In genomic region chr3:9704343-9705322, GRCh38 we compare ENCODE assay signal across 9 cellular contexts. TPM values are rescaled to one million over a fixed set of nuclear protein-coding genes. Genes with fewer than 3 reads are reported as not detected.
DNase-seq lines count a peak whose midpoint lies in the region; ATAC-seq and TF ChIP-seq lines count a peak whose summit lies in the region.
"Had no signal": no experiment of that assay in that cellular context is flagged by ENCODE, and none has a peak within 500 bp of the region (broad histone marks: within the 10 kb centered on the region; RNA-seq: fewer than 3 reads in every experiment).

No MANE protein-coding gene starts in this region.

- WGBS in liver: 5% methylated on average over 62 of the region's 62 CpGs
- 2% methylated on average over 31 of the region's 62 CpGs for WGBS in suprapubic skin

- no peak overlapping the region for H3K9ac ChIP-seq in liver (ENCODE audit: low read depth in 1 of 2, low read length in 2 of 2)

- H3K9me3 ChIP-seq in liver (ENCODE audit: control insufficient read depth in 4 of 4, low read length in 3 of 4): no peaks in the 10 kb centered on the region
- no peaks in the 10 kb centered on the region for H3K9me3 ChIP-seq in suprapubic skin

- TF ChIP-seq EP300 in suprapubic skin (IDR thresholded peaks at IDR 0.05): no peak

- no peak for TF ChIP-seq POLR2A in suprapubic skin (IDR thresholded peaks at IDR 0.05)

- TF ChIP-seq RAD21 in liver (IDR thresholded peaks at IDR 0.05): no peak

- H3K36me3 ChIP-seq in liver (ENCODE audit: control insufficient read depth in 4 of 4, insufficient read depth in 3 of 4, low read depth in 1 of 4, low read length in 3 of 4): peaks cover 0 to 25% (median 8%) of the 10 kb centered on the region in 4 donors
- peaks cover 20% of the 10 kb centered on the region for H3K36me3 ChIP-seq in suprapubic skin

- H3K4me1 ChIP-seq in liver (ENCODE audit: control insufficient read depth in 4 of 4, insufficient read depth in 4 of 4, low read length in 3 of 4): peaks cover 6 to 12% (median 10%) of the 10 kb centered on the region in 4 donors
- H3K4me1 ChIP-seq in suprapubic skin: peaks cover 20% of the 10 kb centered on the region

- no peak for ATAC-seq in GM19328 (IDR thresholded peaks at IDR 0.05; ENCODE audit: unreplicated experiment)

- no peak overlapping the region for H3K27ac ChIP-seq in liver (ENCODE audit: low read depth in 1 of 2, low read length in 2 of 2)
- no peak overlapping the region for H3K27ac ChIP-seq in suprapubic skin
- H3K27ac ChIP-seq: PC-9 had no signal

- H3K4me3 ChIP-seq in choroid plexus epithelial cell (ENCODE audit: low read depth, low read length) (peak overlapping the region; percentile 20), liver (ENCODE audit: low read depth in 1 of 3, low read length in 3 of 3) (peak overlapping the region in 2 of 3 donors; percentile 11 to 24), suprapubic skin (peak overlapping the region; percentile 49)
- H3K4me3 ChIP-seq: PC-9 had no signal

- no peaks in the 10 kb centered on the region for H3K27me3 ChIP-seq in liver (ENCODE audit: control insufficient read depth in 4 of 4, insufficient read depth in 4 of 4, low read length in 3 of 4)
- peaks cover 11% of the 10 kb centered on the region for H3K27me3 ChIP-seq in suprapubic skin

- TF ChIP-seq CTCF in choroid plexus epithelial cell (conservative IDR thresholded peaks at IDR 0.05; ENCODE audit: low read depth, low read length): no peak
- no peak for TF ChIP-seq CTCF in liver (IDR thresholded peaks at IDR 0.05; ENCODE audit: low read depth, low read length, missing input control)
- TF ChIP-seq CTCF in suprapubic skin (IDR thresholded peaks at IDR 0.05): no peak

- DNase-seq in DMS53 (lab: John Stamatoyannopoulos, UW) (peak; percentile 33), DMS53 treated with DMSO at 0.1 percent for 48 hours (lab: John Stamatoyannopoulos, UW; ENCODE audit: unreplicated experiment) (no peak), NCI-H774 (lab: John Stamatoyannopoulos, UW) (peak; percentile 43), choroid plexus epithelial cell (ENCODE audit: low read depth) (peak; percentile 30), suprapubic skin (ENCODE audit: low spot score in 2 of 2) (no peak), NCI-H1694 (lab: John Stamatoyannopoulos, UW) (no peak)

TF ChIP-seq in liver, 16 proteins besides CTCF, POLR2A, EP300 and RAD21:
- no peak for TF ChIP-seq RXRA (IDR thresholded peaks at IDR 0.05)
- TF ChIP-seq, protein P1, sequence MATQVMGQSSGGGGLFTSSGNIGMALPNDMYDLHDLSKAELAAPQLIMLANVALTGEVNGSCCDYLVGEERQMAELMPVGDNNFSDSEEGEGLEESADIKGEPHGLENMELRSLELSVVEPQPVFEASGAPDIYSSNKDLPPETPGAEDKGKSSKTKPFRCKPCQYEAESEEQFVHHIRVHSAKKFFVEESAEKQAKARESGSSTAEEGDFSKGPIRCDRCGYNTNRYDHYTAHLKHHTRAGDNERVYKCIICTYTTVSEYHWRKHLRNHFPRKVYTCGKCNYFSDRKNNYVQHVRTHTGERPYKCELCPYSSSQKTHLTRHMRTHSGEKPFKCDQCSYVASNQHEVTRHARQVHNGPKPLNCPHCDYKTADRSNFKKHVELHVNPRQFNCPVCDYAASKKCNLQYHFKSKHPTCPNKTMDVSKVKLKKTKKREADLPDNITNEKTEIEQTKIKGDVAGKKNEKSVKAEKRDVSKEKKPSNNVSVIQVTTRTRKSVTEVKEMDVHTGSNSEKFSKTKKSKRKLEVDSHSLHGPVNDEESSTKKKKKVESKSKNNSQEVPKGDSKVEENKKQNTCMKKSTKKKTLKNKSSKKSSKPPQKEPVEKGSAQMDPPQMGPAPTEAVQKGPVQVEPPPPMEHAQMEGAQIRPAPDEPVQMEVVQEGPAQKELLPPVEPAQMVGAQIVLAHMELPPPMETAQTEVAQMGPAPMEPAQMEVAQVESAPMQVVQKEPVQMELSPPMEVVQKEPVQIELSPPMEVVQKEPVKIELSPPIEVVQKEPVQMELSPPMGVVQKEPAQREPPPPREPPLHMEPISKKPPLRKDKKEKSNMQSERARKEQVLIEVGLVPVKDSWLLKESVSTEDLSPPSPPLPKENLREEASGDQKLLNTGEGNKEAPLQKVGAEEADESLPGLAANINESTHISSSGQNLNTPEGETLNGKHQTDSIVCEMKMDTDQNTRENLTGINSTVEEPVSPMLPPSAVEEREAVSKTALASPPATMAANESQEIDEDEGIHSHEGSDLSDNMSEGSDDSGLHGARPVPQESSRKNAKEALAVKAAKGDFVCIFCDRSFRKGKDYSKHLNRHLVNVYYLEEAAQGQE (IDR thresholded peaks at IDR 0.05): peak; percentile 99
TF ChIP-seq in liver: peak in this region for 1.

RNA-seq across cellular contexts. Expression of gene CPNE9, which starts 1.0 kb away (rescaled TPM):
- total RNA-seq in liver: not detected
- polyA plus RNA-seq in liver: not detected
- 1 to 10 TPM in 2 of 4 donors, under 1 TPM in 2; 0.49 to 3.4 (median 2.1) TPM for total RNA-seq in suprapubic skin
- total RNA-seq: PC-9 had no signal

RNA-seq across cellular contexts. Expression of gene BRPF1, which starts 26.9 kb away (rescaled TPM):
- 10 to 100 TPM in 1 of 2 donors, 1 to 10 TPM in 1; 9.4 to 11.2 TPM for total RNA-seq in liver
- 1 to 10 TPM; 2.0 to 3.5 TPM for polyA plus RNA-seq in liver
- total RNA-seq in suprapubic skin: 10 to 100 TPM; 24.6 to 35.6 (median 29.4) TPM

RNA-seq across cellular contexts. Expression of gene OGG1, which starts 45.1 kb away (rescaled TPM):
- 10 to 100 TPM in 1 of 2 donors, 1 to 10 TPM in 1; 9.1 to 19.8 TPM for total RNA-seq in liver
- 10 to 100 TPM in 1 of 2 donors, 1 to 10 TPM in 1; 8.9 to 10.8 TPM for polyA plus RNA-seq in liver
- 10 to 100 TPM; 15.7 to 29.6 (median 25.5) TPM for total RNA-seq in suprapubic skin

RNA-seq across cellular contexts. Expression of gene MTMR14, which starts 55.3 kb away (rescaled TPM):
- 10 to 100 TPM; 21.9 to 25.8 TPM for total RNA-seq in liver
- polyA plus RNA-seq in liver: 10 to 100 TPM; 14.4 to 14.7 TPM
- 10 to 100 TPM; 27.9 to 45.3 (median 32.7) TPM for total RNA-seq in suprapubic skin

Comparison
In these comparisons a context has a peak if more than half of its experiments do, and no peak if none do; other contexts are left out.
1. DNase-seq: peak in DMS53 (single experiment), NCI-H774 (single experiment) and choroid plexus epithelial cell (single experiment); none in DMS53 treated with DMSO at 0.1 percent for 48 hours (single experiment), suprapubic skin (0 of 2) and NCI-H1694 (single experiment).
2. Peak in every context shown above with its lines, with median percentiles within 50 percentile points of each other: H3K4me3 ChIP-seq.